In the genomic region with DNA sequence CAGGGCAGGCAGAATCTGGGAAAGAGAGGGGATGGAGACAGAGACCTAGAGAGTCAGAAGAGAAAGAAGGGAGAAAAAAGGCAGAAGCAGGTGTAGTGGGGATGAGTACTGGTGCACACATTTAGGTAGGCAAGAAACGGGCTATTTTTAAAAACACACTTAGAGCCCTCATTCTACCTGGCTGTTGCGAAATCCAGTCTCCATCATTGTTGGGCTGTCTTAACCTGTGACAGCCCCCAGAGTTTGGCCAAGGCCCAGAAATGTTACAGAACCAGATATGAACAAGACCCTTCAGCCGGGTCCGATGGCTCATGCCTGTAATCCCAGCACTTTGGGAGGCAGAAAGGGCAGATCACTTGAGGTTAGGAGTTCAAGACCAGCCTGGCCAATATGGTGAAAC, we compare ENCODE assay signal across 15 cellular contexts. TPM values are rescaled to one million over a fixed set of nuclear protein-coding genes. Genes with fewer than 3 reads are reported as not detected.
A peak's percentile ranks its signal among the peaks of the same experiment; 100 is the strongest.
DNase-seq lines count a peak whose midpoint lies in the region; ATAC-seq, FAIRE-seq and TF ChIP-seq lines count a peak whose summit lies in the region.
"Had no signal": no experiment of that assay in that cellular context is flagged by ENCODE, and none has a peak within 500 bp of the region (broad histone marks: within the 10 kb centered on the region; RNA-seq: fewer than 3 reads in every experiment).

No MANE protein-coding gene starts in this region.

- CTCF ChIA-PET in HepG2 (lab: Yijun Ruan, JAX; ENCODE audit: low intra/inter-chr PET ratio, low total read pairs): no interaction called here

- H4K20me1 ChIP-seq in HepG2 (ENCODE audit: insufficient read depth, low read length) (no peaks in the 10 kb centered on the region), hepatocyte (ENCODE audit: insufficient read depth, poor library complexity, severe bottlenecking) (no peaks in the 10 kb centered on the region)

- H2AFZ ChIP-seq in HepG2 (ENCODE audit: low read length) (no peak overlapping the region), hepatocyte (no peak overlapping the region)

- TF ChIP-seq EP300 in HepG2 (IDR thresholded peaks at IDR 0.05; ENCODE audit: low read depth in 2 of 2, low read length in 2 of 2) (no peak), HepG2 (CRISPR knock-in tag; IDR thresholded peaks at IDR 0.05; ENCODE audit: borderline replicate concordance) (no peak)

- no peak overlapping the region for H3K9ac ChIP-seq in HepG2 (ENCODE audit: insufficient read depth, low read depth, low read length)

- FAIRE-seq in HepG2 (lab: Jason Lieb, UNC): no peak
- FAIRE-seq: A204.1 had no signal

- no peaks in the 10 kb centered on the region for H3K9me3 Mint-ChIP-seq in stimulated activated effector memory CD8-positive, alpha-beta T cell treated with anti-CD3 and anti-CD28 coated beads, Interleukin-12 subunit alpha, Interleukin-12 subunit beta, amount 100 ng/mL, for 72 hours

- H3K4me2 ChIP-seq in HepG2 (ENCODE audit: low read depth, low read length): no peak overlapping the region
- no peak overlapping the region for H3K4me2 ChIP-seq in hepatocyte

- DNase-seq in HepG2 (ENCODE audit: low spot score): no peak
- no peak for DNase-seq in right lobe of liver
- no peak for DNase-seq in stimulated activated effector memory CD8-positive, alpha-beta T cell treated with anti-CD3 and anti-CD28 coated beads, Interleukin-12 subunit alpha, Interleukin-12 subunit beta, amount 100 ng/mL, for 72 hours (ENCODE audit: low spot score in 2 of 2)
- no peak for DNase-seq in hepatocyte (ENCODE audit: low spot score)
- DNase-seq: Caco-2, DMS53, H7, NCI-H1417 treated with DMSO at 0.1 percent for 48 hours, NCI-H2029, NCI-H2171 treated with DMSO at 0.1 percent for 48 hours, NCI-H510A treated with DMSO at 0.1 percent for 48 hours, Peyer's patch, Right ventricle myocardium superior had no signal

- ATAC-seq in HepG2 (no peak), right lobe of liver (no peak)
- no peak for ATAC-seq in stimulated activated effector memory CD8-positive, alpha-beta T cell treated with anti-CD3 and anti-CD28 coated beads, Interleukin-12 subunit alpha, Interleukin-12 subunit beta, amount 100 ng/mL, for 72 hours

- no TSS peak for BruUV-seq in HepG2 (replicated peaks; lab: Mats Ljungman, UMichigan)

- H3K9me2 ChIP-seq in hepatocyte (replicated peaks; ENCODE audit: insufficient read depth): no peaks in the 10 kb centered on the region

- H3K4me1 ChIP-seq in HepG2 (ENCODE audit: insufficient read depth, low read length) (peaks cover 71% of the 10 kb centered on the region), right lobe of liver (no peaks in the 10 kb centered on the region), hepatocyte (ENCODE audit: insufficient read depth) (peaks cover 4% of the 10 kb centered on the region)
- H3K4me1 ChIP-seq: Peyer's patch had no signal

- TF ChIP-seq CTCF in HepG2 (CRISPR knock-in tag; IDR thresholded peaks at IDR 0.05) (no peak), right lobe of liver (IDR thresholded peaks at IDR 0.05) (no peak), hepatocyte (IDR thresholded peaks at IDR 0.05; ENCODE audit: poor library complexity) (no peak)

- intact Hi-C loops in HepG2 (cut with micrococcal nuclease; ENCODE audit: unreplicated experiment): no loop called here
- intact Hi-C loops in right lobe of liver (cut with DNase I): no loop called here

- POLR2A ChIA-PET in HepG2 (lab: Yijun Ruan, JAX): interaction anchor here (1.0 to 1.3 kb wide), 6 partner anchors 18 to 72 kb away, joined by 3 to 9 read pairs (median 6); partner anchors contain the start of genes GPATCH3, NR0B2 and TRNP1

- H3K27ac ChIP-seq in HepG2 (ENCODE audit: extremely low read length, insufficient read depth, low read length) (no peak overlapping the region), right lobe of liver (no peak overlapping the region), hepatocyte (no peak overlapping the region)
- H3K27ac ChIP-seq: Peyer's patch had no signal

- peaks cover 9% of the 10 kb centered on the region for H3K4me1 Mint-ChIP-seq in stimulated activated effector memory CD8-positive, alpha-beta T cell treated with anti-CD3 and anti-CD28 coated beads, Interleukin-12 subunit alpha, Interleukin-12 subunit beta, amount 100 ng/mL, for 72 hours

- peak overlapping the region; percentile 15 for H3K27ac Mint-ChIP-seq in stimulated activated effector memory CD8-positive, alpha-beta T cell treated with anti-CD3 and anti-CD28 coated beads, Interleukin-12 subunit alpha, Interleukin-12 subunit beta, amount 100 ng/mL, for 72 hours

- WGBS in HepG2 (ENCODE audit: low lambda C conversion rate): 16% methylated on average over 4 of the region's 4 CpGs
- WGBS in right lobe of liver (ENCODE audit: insufficient coverage, low coverage, low lambda C conversion rate, missing lambda C conversion rate): 92% methylated on average over 4 of the region's 4 CpGs
- 91% methylated on average over 4 of the region's 4 CpGs for WGBS in hepatocyte (ENCODE audit: low lambda C conversion rate, missing lambda C conversion rate)

- in situ Hi-C loops in HepG2 (cut with HindIII; ENCODE audit: extremely low pct_ligation_motif_present, low pct_unique_long_range_greater_than_20kb): no loop called here

- TF ChIP-seq POLR2A in HepG2 (IDR thresholded peaks at IDR 0.05; ENCODE audit: insufficient read depth in 1 of 2, low read depth in 2 of 2, low read length in 2 of 2) (no peak), right lobe of liver (IDR thresholded peaks at IDR 0.05) (no peak)

- H3K79me2 ChIP-seq in HepG2 (ENCODE audit: insufficient read depth, low read length): no peaks in the 10 kb centered on the region
- no peaks in the 10 kb centered on the region for H3K79me2 ChIP-seq in hepatocyte

- H3K9me3 ChIP-seq in HepG2 (ENCODE audit: low read length): no peaks in the 10 kb centered on the region
- H3K9me3 ChIP-seq in right lobe of liver: no peaks in the 10 kb centered on the region
- no peaks in the 10 kb centered on the region for H3K9me3 ChIP-seq in hepatocyte (ENCODE audit: low read depth)
- H3K9me3 ChIP-seq: Caco-2, Peyer's patch had no signal

- H3K27me3 ChIP-seq in HepG2 (ENCODE audit: control insufficient read depth in 1 of 2, insufficient read depth in 2 of 2, low read length in 2 of 2) (0 out of 5 replicates have a peak, but pooled peaks cover 0 to 4% of the 10 kb centered on the region in 2 experiments), right lobe of liver (no peaks in the 10 kb centered on the region), hepatocyte (no peaks in the 10 kb centered on the region)
- H3K27me3 ChIP-seq: Peyer's patch had no signal

- TF ChIP-seq RAD21 in HepG2 (CRISPR knock-in tag; IDR thresholded peaks at IDR 0.05): no peak

- no peaks in the 10 kb centered on the region for H3K36me3 Mint-ChIP-seq in stimulated activated effector memory CD8-positive, alpha-beta T cell treated with anti-CD3 and anti-CD28 coated beads, Interleukin-12 subunit alpha, Interleukin-12 subunit beta, amount 100 ng/mL, for 72 hours

- no peaks in the 10 kb centered on the region for H3K36me3 ChIP-seq in HepG2 (replicated peaks in 1 of 2; ENCODE audit: control insufficient read depth in 1 of 2, insufficient read depth in 2 of 2, low read length in 2 of 2)
- H3K36me3 ChIP-seq in right lobe of liver: no peaks in the 10 kb centered on the region
- H3K36me3 ChIP-seq in hepatocyte (replicated peaks; ENCODE audit: insufficient read depth, low read depth): no peaks in the 10 kb centered on the region
- H3K36me3 ChIP-seq: Peyer's patch had no signal

- H3K4me3 Mint-ChIP-seq in stimulated activated effector memory CD8-positive, alpha-beta T cell treated with anti-CD3 and anti-CD28 coated beads, Interleukin-12 subunit alpha, Interleukin-12 subunit beta, amount 100 ng/mL, for 72 hours: no peak overlapping the region

- H3K4me3 ChIP-seq in HepG2 (replicated peaks in 1 of 3; ENCODE audit: insufficient read depth in 1 of 3, low read depth in 2 of 3, low read length in 3 of 3) (no peak overlapping the region), right lobe of liver (no peak overlapping the region), hepatocyte (no peak overlapping the region)
- H3K4me3 ChIP-seq: Peyer's patch had no signal

RNA-seq across cellular contexts. Expression of gene KDF1, which starts 12.6 kb away (rescaled TPM):
- total RNA-seq in HepG2 (2016; rRNA removed; fragmentation: Illumina TruSeq; extraction: Trizol): 1.9 and 2.4 TPM in 2 replicates
- 0.61 and 1.1 TPM in 2 replicates for total RNA-seq in HepG2 (2016; cell fraction: cytosol; rRNA removed; fragmentation: Illumina TruSeq; extraction: Trizol; ENCODE audit: low read depth)
- total RNA-seq in HepG2 (2016; cell fraction: insoluble cytoplasmic fraction; rRNA removed; fragmentation: Illumina TruSeq; extraction: Trizol): 1.6 and 2.1 TPM in 2 replicates
- total RNA-seq in HepG2 (2016; cell fraction: membrane; rRNA removed; fragmentation: Illumina TruSeq; extraction: Trizol): 2.0 and 2.1 TPM in 2 replicates
- total RNA-seq in HepG2 (2016; cell fraction: nucleus; rRNA removed; fragmentation: Illumina TruSeq; extraction: Trizol): 0.75 and 1.1 TPM in 2 replicates
- polyA plus RNA-seq in HepG2 (2011; rRNA removed): 4.9 and 7.4 TPM in 2 replicates
- 4.3 and 6.8 TPM in 2 replicates for polyA plus RNA-seq in HepG2 (2011; cell fraction: cytosol; rRNA removed)
- 5.9 and 7.2 TPM in 2 replicates for polyA plus RNA-seq in HepG2 (2011; cell fraction: nucleus; rRNA removed)
- polyA plus RNA-seq in HepG2 (2012): 4.8 and 6.0 TPM in 2 replicates
- polyA plus RNA-seq in HepG2 (2016; cell fraction: cytosol; fragmentation: Illumina TruSeq; extraction: Trizol; ENCODE audit: low read depth): 0.87 and 0.94 TPM in 2 replicates
- polyA plus RNA-seq in HepG2 (2016; cell fraction: insoluble cytoplasmic fraction; fragmentation: Illumina TruSeq; extraction: Trizol; ENCODE audit: low read depth): 2.0 and 2.7 TPM in 2 replicates
- polyA plus RNA-seq in HepG2 (2016; cell fraction: membrane; fragmentation: Illumina TruSeq; extraction: Trizol; ENCODE audit: low read depth): 1.6 and 2.0 TPM in 2 replicates
- polyA plus RNA-seq in HepG2 (2016; cell fraction: nucleus; fragmentation: Illumina TruSeq; extraction: Trizol; ENCODE audit: insufficient read depth, low read depth): 2.9 and 3.3 TPM in 2 replicates
- 12.8 TPM in 1 of 2 replicates, not detected in the other for polyA minus RNA-seq in HepG2 (2011; rRNA and poly(A)+ RNA removed; ENCODE audit: low replicate concordance)
- polyA minus RNA-seq in HepG2 (2011; cell fraction: cytosol; rRNA and poly(A)+ RNA removed): 4.2 and 4.4 TPM in 2 replicates
- polyA minus RNA-seq in HepG2 (2011; cell fraction: nucleus; rRNA and poly(A)+ RNA removed): 1.3 and 2.0 TPM in 2 replicates
- total RNA-seq in right lobe of liver: 1 to 10 TPM; 1.1 to 4.1 (median 2.5) TPM
- total RNA-seq in hepatocyte: 10.5 and 18.1 TPM in 2 replicates
- polyA plus RNA-seq in hepatocyte: 17.2 and 21.9 TPM in 2 replicates
- total RNA-seq: LHCN-M2 had no signal

RNA-seq across cellular contexts. Expression of gene TRNP1, which starts 20.7 kb away (rescaled TPM):
- total RNA-seq in HepG2 (2016; rRNA removed; fragmentation: Illumina TruSeq; extraction: Trizol) (35.6 and 42.0 TPM in 2 replicates), right lobe of liver (10 to 100 TPM in 2 of 6 experiments, 1 to 10 TPM in 4; 2.0 to 24.8 (median 6.7) TPM), hepatocyte (67.4 and 92.5 TPM in 2 replicates)
- 45.9 and 49.6 TPM in 2 replicates for total RNA-seq in HepG2 (2016; cell fraction: cytosol; rRNA removed; fragmentation: Illumina TruSeq; extraction: Trizol; ENCODE audit: low read depth)
- total RNA-seq in HepG2 (2016; cell fraction: insoluble cytoplasmic fraction; rRNA removed; fragmentation: Illumina TruSeq; extraction: Trizol): 32.9 and 43.5 TPM in 2 replicates
- 78.4 and 79.4 TPM in 2 replicates for total RNA-seq in HepG2 (2016; cell fraction: membrane; rRNA removed; fragmentation: Illumina TruSeq; extraction: Trizol)
- 20.2 and 26.8 TPM in 2 replicates for total RNA-seq in HepG2 (2016; cell fraction: nucleus; rRNA removed; fragmentation: Illumina TruSeq; extraction: Trizol)
- polyA plus RNA-seq in HepG2 (2011; rRNA removed) (158 and 166 TPM in 2 replicates), hepatocyte (137 and 145 TPM in 2 replicates)
- 196 and 254 TPM in 2 replicates for polyA plus RNA-seq in HepG2 (2011; cell fraction: cytosol; rRNA removed)
- 52.2 and 66.1 TPM in 2 replicates for polyA plus RNA-seq in HepG2 (2011; cell fraction: nucleus; rRNA removed)
- polyA plus RNA-seq in HepG2 (2012): 56.7 and 66.7 TPM in 2 replicates
- 79.2 and 85.4 TPM in 2 replicates for polyA plus RNA-seq in HepG2 (2016; cell fraction: cytosol; fragmentation: Illumina TruSeq; extraction: Trizol; ENCODE audit: low read depth)
- polyA plus RNA-seq in HepG2 (2016; cell fraction: insoluble cytoplasmic fraction; fragmentation: Illumina TruSeq; extraction: Trizol; ENCODE audit: low read depth): 57.7 and 57.9 TPM in 2 replicates
- polyA plus RNA-seq in HepG2 (2016; cell fraction: membrane; fragmentation: Illumina TruSeq; extraction: Trizol; ENCODE audit: low read depth): 101 and 110 TPM in 2 replicates
- polyA plus RNA-seq in HepG2 (2016; cell fraction: nucleus; fragmentation: Illumina TruSeq; extraction: Trizol; ENCODE audit: insufficient read depth, low read depth): 41.5 and 46.3 TPM in 2 replicates
- polyA minus RNA-seq in HepG2 (2011; rRNA and poly(A)+ RNA removed; ENCODE audit: low replicate concordance): 0.21 and 97.7 TPM in 2 replicates
- 44.5 and 48.8 TPM in 2 replicates for polyA minus RNA-seq in HepG2 (2011; cell fraction: cytosol; rRNA and poly(A)+ RNA removed)
- 41.1 and 55.3 TPM in 2 replicates for polyA minus RNA-seq in HepG2 (2011; cell fraction: nucleus; rRNA and poly(A)+ RNA removed)

RNA-seq across cellular contexts. Expression of gene TENT5B, which starts 39.8 kb away (rescaled TPM):
- total RNA-seq in HepG2 (2016; rRNA removed; fragmentation: Illumina TruSeq; extraction: Trizol) (0.62 and 0.88 TPM in 2 replicates), right lobe of liver (under 1 TPM in 4 of 6 experiments, not detected in 2; 0.11 to 0.49 (median 0.29) TPM), hepatocyte (21.0 and 26.0 TPM in 2 replicates)
- 0.35 and 0.40 TPM in 2 replicates for total RNA-seq in HepG2 (2016; cell fraction: cytosol; rRNA removed; fragmentation: Illumina TruSeq; extraction: Trizol; ENCODE audit: low read depth)
- total RNA-seq in HepG2 (2016; cell fraction: insoluble cytoplasmic fraction; rRNA removed; fragmentation: Illumina TruSeq; extraction: Trizol): 0.42 and 0.65 TPM in 2 replicates
- 0.52 and 0.53 TPM in 2 replicates for total RNA-seq in HepG2 (2016; cell fraction: membrane; rRNA removed; fragmentation: Illumina TruSeq; extraction: Trizol)
- 0.38 and 0.71 TPM in 2 replicates for total RNA-seq in HepG2 (2016; cell fraction: nucleus; rRNA removed; fragmentation: Illumina TruSeq; extraction: Trizol)
- polyA plus RNA-seq in HepG2 (2011; rRNA removed) (0.13 and 0.22 TPM in 2 replicates), hepatocyte (56.0 and 60.7 TPM in 2 replicates)
- 0.13 and 0.24 TPM in 2 replicates for polyA plus RNA-seq in HepG2 (2011; cell fraction: cytosol; rRNA removed)
- polyA plus RNA-seq in HepG2 (2011; cell fraction: nucleus; rRNA removed): 0.12 and 0.23 TPM in 2 replicates
- polyA plus RNA-seq in HepG2 (2012): 0.16 TPM in 1 of 2 replicates, not detected in the other
- polyA plus RNA-seq in HepG2 (2016; cell fraction: cytosol; fragmentation: Illumina TruSeq; extraction: Trizol; ENCODE audit: low read depth): 0.12 and 0.17 TPM in 2 replicates
- polyA plus RNA-seq in HepG2 (2016; cell fraction: insoluble cytoplasmic fraction; fragmentation: Illumina TruSeq; extraction: Trizol; ENCODE audit: low read depth): 0.46 and 0.58 TPM in 2 replicates
- 0.20 and 0.32 TPM in 2 replicates for polyA plus RNA-seq in HepG2 (2016; cell fraction: membrane; fragmentation: Illumina TruSeq; extraction: Trizol; ENCODE audit: low read depth)
- polyA plus RNA-seq in HepG2 (2016; cell fraction: nucleus; fragmentation: Illumina TruSeq; extraction: Trizol; ENCODE audit: insufficient read depth, low read depth): 0.37 and 0.77 TPM in 2 replicates
- polyA minus RNA-seq in HepG2 (2011; rRNA and poly(A)+ RNA removed; ENCODE audit: low replicate concordance): 0.96 and 5.4 TPM in 2 replicates
- not detected in 2 replicates for polyA minus RNA-seq in HepG2 (2011; cell fraction: cytosol; rRNA and poly(A)+ RNA removed)
- 0.37 and 0.39 TPM in 2 replicates for polyA minus RNA-seq in HepG2 (2011; cell fraction: nucleus; rRNA and poly(A)+ RNA removed)

RNA-seq across cellular contexts. Expression of gene NUDC, which starts 51.3 kb away (rescaled TPM):
- 104 and 126 TPM in 2 replicates for total RNA-seq in HepG2 (2016; rRNA removed; fragmentation: Illumina TruSeq; extraction: Trizol)
- 35.7 TPM in 2 replicates for total RNA-seq in HepG2 (2016; cell fraction: cytosol; rRNA removed; fragmentation: Illumina TruSeq; extraction: Trizol; ENCODE audit: low read depth)
- total RNA-seq in HepG2 (2016; cell fraction: insoluble cytoplasmic fraction; rRNA removed; fragmentation: Illumina TruSeq; extraction: Trizol): 105 and 106 TPM in 2 replicates
- 36.4 and 37.7 TPM in 2 replicates for total RNA-seq in HepG2 (2016; cell fraction: membrane; rRNA removed; fragmentation: Illumina TruSeq; extraction: Trizol)
- 45.3 and 49.3 TPM in 2 replicates for total RNA-seq in HepG2 (2016; cell fraction: nucleus; rRNA removed; fragmentation: Illumina TruSeq; extraction: Trizol)
- polyA plus RNA-seq in HepG2 (2011; rRNA removed): 34.7 and 41.0 TPM in 2 replicates
- polyA plus RNA-seq in HepG2 (2011; cell fraction: cytosol; rRNA removed): 35.9 and 39.4 TPM in 2 replicates
- 28.6 and 31.4 TPM in 2 replicates for polyA plus RNA-seq in HepG2 (2011; cell fraction: nucleus; rRNA removed)
- polyA plus RNA-seq in HepG2 (2012): 88.2 and 90.3 TPM in 2 replicates
- polyA plus RNA-seq in HepG2 (2016; cell fraction: cytosol; fragmentation: Illumina TruSeq; extraction: Trizol; ENCODE audit: low read depth): 25.8 and 26.9 TPM in 2 replicates
- polyA plus RNA-seq in HepG2 (2016; cell fraction: insoluble cytoplasmic fraction; fragmentation: Illumina TruSeq; extraction: Trizol; ENCODE audit: low read depth): 192 and 219 TPM in 2 replicates
- 34.2 and 35.5 TPM in 2 replicates for polyA plus RNA-seq in HepG2 (2016; cell fraction: membrane; fragmentation: Illumina TruSeq; extraction: Trizol; ENCODE audit: low read depth)
- 129 and 135 TPM in 2 replicates for polyA plus RNA-seq in HepG2 (2016; cell fraction: nucleus; fragmentation: Illumina TruSeq; extraction: Trizol; ENCODE audit: insufficient read depth, low read depth)
- 24.1 and 33.6 TPM in 2 replicates for polyA minus RNA-seq in HepG2 (2011; rRNA and poly(A)+ RNA removed; ENCODE audit: low replicate concordance)
- polyA minus RNA-seq in HepG2 (2011; cell fraction: cytosol; rRNA and poly(A)+ RNA removed): 34.1 and 35.1 TPM in 2 replicates
- polyA minus RNA-seq in HepG2 (2011; cell fraction: nucleus; rRNA and poly(A)+ RNA removed): 20.3 and 24.9 TPM in 2 replicates
- total RNA-seq in right lobe of liver: 10 to 100 TPM; 40.9 to 60.8 (median 48.4) TPM
- 29.5 and 34.4 TPM in 2 replicates for total RNA-seq in hepatocyte
- polyA plus RNA-seq in hepatocyte: 125 and 127 TPM in 2 replicates

RNA-seq across cellular contexts. Expression of gene NR0B2, which starts 59.0 kb away (rescaled TPM):
- total RNA-seq in HepG2 (2016; rRNA removed; fragmentation: Illumina TruSeq; extraction: Trizol) (71.6 and 72.5 TPM in 2 replicates), right lobe of liver (10 to 100 TPM; 25.6 to 69.6 (median 43.0) TPM), hepatocyte (37.4 and 39.1 TPM in 2 replicates)
- 32.2 and 34.7 TPM in 2 replicates for total RNA-seq in HepG2 (2016; cell fraction: cytosol; rRNA removed; fragmentation: Illumina TruSeq; extraction: Trizol; ENCODE audit: low read depth)
- total RNA-seq in HepG2 (2016; cell fraction: insoluble cytoplasmic fraction; rRNA removed; fragmentation: Illumina TruSeq; extraction: Trizol): 72.9 and 77.8 TPM in 2 replicates
- 42.2 and 44.8 TPM in 2 replicates for total RNA-seq in HepG2 (2016; cell fraction: membrane; rRNA removed; fragmentation: Illumina TruSeq; extraction: Trizol)
- total RNA-seq in HepG2 (2016; cell fraction: nucleus; rRNA removed; fragmentation: Illumina TruSeq; extraction: Trizol): 49.1 and 51.4 TPM in 2 replicates
- polyA plus RNA-seq in HepG2 (2011; rRNA removed) (133 and 203 TPM in 2 replicates), hepatocyte (57.5 and 68.1 TPM in 2 replicates)
- 120 and 167 TPM in 2 replicates for polyA plus RNA-seq in HepG2 (2011; cell fraction: cytosol; rRNA removed)
- polyA plus RNA-seq in HepG2 (2011; cell fraction: nucleus; rRNA removed): 160 and 185 TPM in 2 replicates
- 94.7 and 125 TPM in 2 replicates for polyA plus RNA-seq in HepG2 (2012)
- 14.5 and 14.6 TPM in 2 replicates for polyA plus RNA-seq in HepG2 (2016; cell fraction: cytosol; fragmentation: Illumina TruSeq; extraction: Trizol; ENCODE audit: low read depth)
- 86.2 and 93.6 TPM in 2 replicates for polyA plus RNA-seq in HepG2 (2016; cell fraction: insoluble cytoplasmic fraction; fragmentation: Illumina TruSeq; extraction: Trizol; ENCODE audit: low read depth)
- 17.4 and 19.6 TPM in 2 replicates for polyA plus RNA-seq in HepG2 (2016; cell fraction: membrane; fragmentation: Illumina TruSeq; extraction: Trizol; ENCODE audit: low read depth)
- polyA plus RNA-seq in HepG2 (2016; cell fraction: nucleus; fragmentation: Illumina TruSeq; extraction: Trizol; ENCODE audit: insufficient read depth, low read depth): 81.0 and 96.9 TPM in 2 replicates
- 0.21 and 413 TPM in 2 replicates for polyA minus RNA-seq in HepG2 (2011; rRNA and poly(A)+ RNA removed; ENCODE audit: low replicate concordance)
- 175 and 182 TPM in 2 replicates for polyA minus RNA-seq in HepG2 (2011; cell fraction: cytosol; rRNA and poly(A)+ RNA removed)
- polyA minus RNA-seq in HepG2 (2011; cell fraction: nucleus; rRNA and poly(A)+ RNA removed): 42.6 and 49.5 TPM in 2 replicates
- total RNA-seq: H7, LHCN-M2 had no signal

Comparison
In these comparisons a context has a peak if more than half of its experiments do, and no peak if none do; other contexts are left out.
1. RNA of gene TENT5B, which starts 39.8 kb away (total RNA-seq): 21.0 to 26.0 TPM in hepatocyte; 0.35 to 0.88 TPM in HepG2 and 0.11 to 0.49 TPM in right lobe of liver; every median in the first group is over 10 times any median in the second.